Comparison of ENCODE assay signal across 26 cellular contexts in the genomic region with DNA sequence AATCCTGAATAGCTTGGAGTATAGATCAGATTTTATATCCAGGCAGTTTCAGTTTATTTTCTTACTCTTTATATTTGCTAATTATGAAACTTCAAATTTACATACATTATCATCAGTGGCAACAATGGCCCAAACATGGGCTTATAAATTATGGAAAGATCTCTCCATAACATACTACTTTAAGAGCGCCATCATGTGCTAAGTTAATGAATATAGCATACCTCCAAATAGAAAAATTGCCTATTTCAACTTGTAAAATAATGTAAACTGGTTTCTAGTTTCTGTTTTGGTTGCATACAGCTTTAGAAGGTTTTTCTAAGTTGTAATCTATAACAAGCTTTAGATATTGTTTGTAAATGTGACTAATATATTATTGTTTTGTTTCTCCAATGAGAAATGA.
"Had no signal": no experiment of that assay in that cellular context is flagged by ENCODE, and none has a peak within 500 bp of the region (broad histone marks: within the 10 kb centered on the region; RNA-seq: fewer than 3 reads in every experiment).

No MANE protein-coding gene starts in this region.

- H3K36me3 ChIP-seq: cardiac muscle cell, colonic mucosa had no signal

- FAIRE-seq: astrocyte had no signal

- H3K27me3 ChIP-seq: cardiac muscle cell, colonic mucosa had no signal

- H3K9me3 ChIP-seq: colonic mucosa had no signal

- H3K27ac ChIP-seq: cardiac muscle cell, colonic mucosa, SK-N-MC had no signal

- H3K4me1 ChIP-seq: colonic mucosa had no signal

- DNase-seq: activated CD4-positive, alpha-beta T cell treated with anti-CD3 and anti-CD28 coated beads for 4 hours; activated CD4-positive, alpha-beta T cell treated with anti-CD3 and anti-CD28 coated beads, Interleukin-2, amount 50 U/mL, for 4 hours; activated CD8-positive, alpha-beta memory T cell treated with anti-CD3 and anti-CD28 coated beads, Interleukin-2, amount 50 U/mL, for 48 hours; activated CD8-positive, alpha-beta T cell treated with anti-CD3 and anti-CD28 coated beads, Interleukin-2, amount 10 ng/mL, durations not matched to agents 7 days and 5 days; activated effector memory CD4-positive, alpha-beta T cell treated with Interleukin-2 at 50 U/mL for 16 hours; activated naive CD4-positive, alpha-beta T cell treated with Interleukin-2 at 50 U/mL for 16 hours; activated naive CD8-positive, alpha-beta T cell treated with anti-CD3 and anti-CD28 coated beads, Interleukin-2, amount 50 U/mL, for 24 hours; activated T-cell treated with anti-CD3 and anti-CD28 coated beads, Interleukin-2, amount 50 U/mL, for 1 hour; amygdala; colonic mucosa; Karpas-422; MV-4-11; NCI-H1092 treated with DMSO at 0.1 percent for 48 hours; NCI-H1417 treated with DMSO at 0.1 percent for 48 hours; NCI-H1694; NCI-H2029; NCI-H2107; NCI-H345; NCI-H510A; NCI-H526 treated with DMSO at 0.1 percent for 48 hours; NK-92 treated with Interleukin-12 subunit alpha and Interleukin-12 subunit beta, amount 100 ng/mL, for 24 hours; SIG-M5; SW 1271 had no signal

- H3K4me3 ChIP-seq: cardiac muscle cell, colonic mucosa, SK-N-MC had no signal
